In the genomic region with DNA sequence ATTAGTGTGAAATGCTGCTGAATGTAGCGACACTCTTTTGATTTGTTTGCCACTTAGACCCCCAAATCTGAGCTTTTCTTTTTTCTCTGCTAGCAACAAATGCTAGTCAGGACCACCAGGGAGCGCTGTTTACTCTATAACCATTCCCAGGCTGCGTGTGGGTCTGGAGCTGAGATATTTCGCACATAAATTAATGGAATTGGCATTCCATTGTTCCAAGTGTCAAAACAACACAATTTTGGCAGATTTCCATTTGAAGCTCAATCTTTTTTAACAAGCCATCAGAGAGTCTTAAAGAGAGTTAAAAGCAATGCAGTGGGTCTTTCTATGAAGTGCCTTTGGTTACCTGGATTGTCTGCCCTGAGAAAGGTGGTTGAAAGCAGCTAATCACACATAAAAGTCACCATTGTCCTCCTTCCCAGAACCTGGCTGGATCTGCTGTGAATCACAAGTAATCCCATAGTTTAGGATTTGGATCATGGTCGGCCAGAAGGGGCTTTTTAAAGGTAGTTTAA, we compare ENCODE assay signal across 8 cellular contexts. TPM values are rescaled to one million over a fixed set of nuclear protein-coding genes. Genes with fewer than 3 reads are reported as not detected.
DNase-seq lines count a peak whose midpoint lies in the region; ATAC-seq and TF ChIP-seq lines count a peak whose summit lies in the region.

No MANE protein-coding gene starts in this region.

- POLR2A ChIA-PET in A673 (lab: Charles Lee; ENCODE audit: low non-redundant PET): no interaction called here

- intact Hi-C loops in A673 (cut with micrococcal nuclease; ENCODE audit: unreplicated experiment): loop anchor here (2.0 kb wide), 2 partner anchors 1651 to 1753 kb away; no protein-coding TSS in a partner anchor

- H3K27me3 ChIP-seq in A673 (replicated peaks; ENCODE audit: insufficient read depth, low read depth, low read length, poor library complexity) (peaks cover 6% of the 10 kb centered on the region), NT2/D1 (ENCODE audit: insufficient read depth, insufficient read length) (peaks cover under 1% of the 10 kb centered on the region)

- H3K9ac ChIP-seq in NT2/D1 (ENCODE audit: insufficient read length, low read depth): no peak overlapping the region

- H3K9me3 ChIP-seq in A673 (ENCODE audit: low read depth, low read length, poor library complexity, severe bottlenecking) (no peaks in the 10 kb centered on the region), NT2/D1 (ENCODE audit: insufficient read depth, low read length) (peaks cover 9% of the 10 kb centered on the region)

- TF ChIP-seq CTCF in A673 (conservative IDR thresholded peaks at IDR 0.05; ENCODE audit: low read depth, low read length) (peak; percentile 82), GM13977 (IDR thresholded peaks at IDR 0.05; ENCODE audit: extremely low read depth, insufficient read depth, missing control alignments) (peak; percentile 67), fibroblast of pulmonary artery (IDR thresholded peaks at IDR 0.05; ENCODE audit: low read length, missing control alignments) (peak; percentile 24)

- no TSS peak for BruUV-seq in A673 (replicated peaks; lab: Mats Ljungman, UMichigan)

- in situ Hi-C loops in GM13977 (cut with MboI; ENCODE audit: low pct_unique_long_range_greater_than_20kb, low sequenced_read_pairs, unreplicated experiment): loop anchor here (25.0 kb wide), 1 partner anchor 1653 kb away; a partner anchor contains a TSS

- H3K4me1 ChIP-seq in A673 (ENCODE audit: insufficient read depth, low read length, poor library complexity, severe bottlenecking) (no peaks in the 10 kb centered on the region), NT2/D1 (ENCODE audit: insufficient read depth, insufficient read length) (no peaks in the 10 kb centered on the region)

- no peak overlapping the region for H3K27ac ChIP-seq in A673 (ENCODE audit: low read depth, low read length, poor library complexity, severe bottlenecking)

- CTCF ChIA-PET in A673 (lab: Charles Lee): interaction anchor here (0.6 to 1.7 kb wide), 6 partner anchors 75 to 1767 kb away, joined by 3 to 13 read pairs (median 4); no protein-coding TSS in a partner anchor

- DNase-seq in A673 (ENCODE audit: low spot score) (peak; percentile 65), GM13977 (ENCODE audit: low spot score) (no peak), NT2/D1 (ENCODE audit: low read depth, low spot score) (peak; percentile 50), fibroblast of pulmonary artery (ENCODE audit: low read depth) (peak; percentile 3), pons (ENCODE audit: low spot score) (peak; percentile 74), Kasumi-1 (lab: John Stamatoyannopoulos, UW) (no peak), KG1 (lab: John Stamatoyannopoulos, UW) (no peak)

- no peak for ATAC-seq in HG03045 (IDR thresholded peaks at IDR 0.05; ENCODE audit: unreplicated experiment)

- no peak overlapping the region for H3K4me3 ChIP-seq in A673 (ENCODE audit: low read depth, low read length, poor library complexity, severe bottlenecking)
- H3K4me3 ChIP-seq in NT2/D1 (ENCODE audit: insufficient read length, low read depth): no peak overlapping the region
- no peak overlapping the region for H3K4me3 ChIP-seq in fibroblast of pulmonary artery (replicated peaks; ENCODE audit: low read depth, low read length)

- H3K36me3 ChIP-seq in A673 (ENCODE audit: insufficient read depth, low read length, poor library complexity, severe bottlenecking) (no peaks in the 10 kb centered on the region), NT2/D1 (ENCODE audit: insufficient read depth, insufficient read length, low read length) (no peaks in the 10 kb centered on the region)

RNA-seq across cellular contexts. Expression of a gene that starts 7.4 kb away (rescaled TPM):
- total RNA-seq in A673 (2021): not detected in 2 replicates

Comparison
In these comparisons a context has a peak if more than half of its experiments do, and no peak if none do; other contexts are left out.
1. DNase-seq: peak in A673 (single experiment), NT2/D1 (single experiment), fibroblast of pulmonary artery (single experiment) and pons (single experiment); none in GM13977 (single experiment), Kasumi-1 (0 of 2) and KG1 (single experiment).
2. CTCF ChIP-seq: peak in every context shown above with its lines; median percentile 82 in A673; 67 in GM13977; 24 in fibroblast of pulmonary artery.